In genomic region chr6:66153247-66153646, GRCh38 we compare ENCODE assay signal across 20 cellular contexts.
A peak's percentile ranks its signal among the peaks of the same experiment; 100 is the strongest.
DNase-seq lines count a peak whose midpoint lies in the region; ATAC-seq, FAIRE-seq and TF ChIP-seq lines count a peak whose summit lies in the region.
"Had no signal": no experiment of that assay in that cellular context is flagged by ENCODE, and none has a peak within 500 bp of the region (broad histone marks: within the 10 kb centered on the region; RNA-seq: fewer than 3 reads in every experiment).

No MANE protein-coding gene starts in this region.

- dilution Hi-C loops in IMR-90 (cut with HindIII; ENCODE audit: low sequenced_read_pairs, unreplicated experiment), result no loop called here

- 37% methylated on average over 2 of the region's 2 CpGs for WGBS in A549 (ENCODE audit: missing lambda C conversion rate)
- WGBS in IMR-90 (ENCODE audit: extremely low coverage in 2 of 2, insufficient read length in 1 of 2), 2 experiments, result no CpG with 5 or more reads among the region's 2 CpGs

- H3K18ac ChIP-seq in IMR-90 (ENCODE audit: low read depth, low read length), result no peak overlapping the region

- H2BK20ac ChIP-seq in IMR-90 (ENCODE audit: low read depth, low read length), result no peak overlapping the region

- ATAC-seq in A549, result no peak
- no peak for ATAC-seq in IMR-90 (ENCODE audit: low read depth)
- no peak for ATAC-seq in GM21360 (IDR thresholded peaks at IDR 0.05; ENCODE audit: unreplicated experiment)
- ATAC-seq: CD8-positive, alpha-beta T cell had no signal

- H3K56ac ChIP-seq in IMR-90 (ENCODE audit: extremely low read depth, insufficient read depth, low read length), result no peak overlapping the region

- in situ Hi-C loops in IMR-90 (cut with MboI; ENCODE audit: low sequenced_read_pairs), result no loop called here

- no peak for TF ChIP-seq POLR2A in A549 (IDR thresholded peaks at IDR 0.05; ENCODE audit: low read length)
- TF ChIP-seq POLR2A in IMR-90 (IDR thresholded peaks at IDR 0.05; ENCODE audit: low read depth, low read length), result no peak

- no peak overlapping the region for H4K8ac ChIP-seq in IMR-90 (ENCODE audit: low read depth in 2 of 2, low read length in 2 of 2)

- no peak overlapping the region for H3K9ac ChIP-seq in IMR-90 (ENCODE audit: low read depth, low read length)
- H3K9ac ChIP-seq: BLaER1 treated with 17β-estradiol and CSF1 and Interleukin-3, amounts not matched to agents 10 nM and 100 nM had no signal

- DNase-seq in A549 (ENCODE audit: low read depth in 1 of 2, low spot score in 1 of 2), result no peak
- no peak for DNase-seq in IMR-90
- DNase-seq in NCI-H345 treated with DMSO at 0.1 percent for 48 hours (lab: John Stamatoyannopoulos, UW; ENCODE audit: unreplicated experiment), result no peak
- DNase-seq in kidney tubule cell (ENCODE audit: low spot score), result no peak
- DNase-seq: 8988T; AML-193; Caco-2; Calu3; CD4-positive, alpha-beta T cell; CD8-positive, alpha-beta T cell; DMS79 treated with DMSO at 0.1 percent for 48 hours; GF-D8 had no signal

- H3K9me3 ChIP-seq in A549 (no peaks in the 10 kb centered on the region), IMR-90 (ENCODE audit: control insufficient read depth, insufficient read depth, low read length) (no peaks in the 10 kb centered on the region)
- H3K9me3 ChIP-seq: BLaER1 treated with 17β-estradiol and CSF1 and Interleukin-3, amounts not matched to agents 10 nM and 100 nM; Caco-2 had no signal

- H3K27me3 ChIP-seq in IMR-90 (ENCODE audit: control insufficient read depth, insufficient read depth, low read length), result no peaks in the 10 kb centered on the region
- H3K27me3 ChIP-seq: BLaER1 treated with 17β-estradiol and CSF1 and Interleukin-3, amounts not matched to agents 10 nM and 100 nM had no signal

- H3K4ac ChIP-seq in IMR-90 (ENCODE audit: low read depth, low read length), result no peak overlapping the region

- H3K4me3 ChIP-seq in A549 (no peak overlapping the region), IMR-90 (ENCODE audit: insufficient read depth, low read depth, low read length) (no peak overlapping the region)
- H3K4me3 ChIP-seq: BLaER1 treated with 17β-estradiol and CSF1 and Interleukin-3, amounts not matched to agents 10 nM and 100 nM had no signal

- H4K91ac ChIP-seq in IMR-90 (ENCODE audit: insufficient read depth, low read depth, low read length), result no peak overlapping the region

- H3K23ac ChIP-seq in IMR-90 (ENCODE audit: low read depth, low read length), result no peak overlapping the region

- no peaks in the 10 kb centered on the region for H4K20me1 ChIP-seq in IMR-90 (ENCODE audit: insufficient read depth, low read length)
- H4K20me1 ChIP-seq: BLaER1 treated with 17β-estradiol and CSF1 and Interleukin-3, amounts not matched to agents 10 nM and 100 nM had no signal

- no peak overlapping the region for H2BK15ac ChIP-seq in IMR-90 (ENCODE audit: low read depth, low read length)

- no peak overlapping the region for H3K14ac ChIP-seq in IMR-90 (replicated peaks; ENCODE audit: low read depth, low read length)

- no peaks in the 10 kb centered on the region for H3K36me3 ChIP-seq in IMR-90 (ENCODE audit: control insufficient read depth, insufficient read depth, low read length)
- H3K36me3 ChIP-seq: BLaER1 treated with 17β-estradiol and CSF1 and Interleukin-3, amounts not matched to agents 10 nM and 100 nM had no signal

- H3K9me1 ChIP-seq in IMR-90 (ENCODE audit: insufficient read depth, low read length), result no peaks in the 10 kb centered on the region

- no peak overlapping the region for H2AK5ac ChIP-seq in IMR-90 (ENCODE audit: low read depth, low read length)

- POLR2A ChIA-PET in A549 (lab: Yijun Ruan, JAX) (no interaction called here), IMR-90 (lab: Charles Lee; ENCODE audit: unreplicated experiment) (no interaction called here)

- H3K79me1 ChIP-seq in IMR-90 (ENCODE audit: low read depth in 1 of 2, low read length in 2 of 2), result no peaks in the 10 kb centered on the region

- H4K5ac ChIP-seq in IMR-90 (ENCODE audit: low read depth, low read length), result no peak overlapping the region

- TF ChIP-seq RAD21 in A549 (conservative IDR thresholded peaks at IDR 0.05 in 1 of 2, IDR thresholded peaks at IDR 0.05 in 1 of 2) (no peak), IMR-90 (IDR thresholded peaks at IDR 0.05; ENCODE audit: low read length) (no peak)

- CTCF ChIA-PET in A549 (lab: Yijun Ruan, JAX) (no interaction called here), IMR-90 (lab: Yijun Ruan, JAX) (no interaction called here)

- H3K27ac ChIP-seq in A549 (no peak overlapping the region), IMR-90 (ENCODE audit: insufficient read depth, low read length) (no peak overlapping the region)
- H3K27ac ChIP-seq: BLaER1 treated with 17β-estradiol and CSF1 and Interleukin-3, amounts not matched to agents 10 nM and 100 nM; C4-2B had no signal

- FAIRE-seq in A549 (lab: Jason Lieb, UNC) (no peak), endometrium (lab: Jason Lieb, UNC) (peak; percentile 18)
- FAIRE-seq: D721Med, G401.6, GM12891, GM19239 had no signal

- no peak overlapping the region for H2AK9ac ChIP-seq in IMR-90 (replicated peaks; ENCODE audit: low read depth, low read length, poor library complexity)

- H2BK5ac ChIP-seq in IMR-90 (ENCODE audit: low read depth, low read length, poor library complexity, severe bottlenecking), result no peak overlapping the region

- H3K4me1 ChIP-seq in A549 (no peaks in the 10 kb centered on the region), IMR-90 (ENCODE audit: control insufficient read depth, insufficient read depth, low read length) (no peaks in the 10 kb centered on the region)
- H3K4me1 ChIP-seq: BLaER1 treated with 17β-estradiol and CSF1 and Interleukin-3, amounts not matched to agents 10 nM and 100 nM; Caco-2 had no signal

- no peak overlapping the region for H2BK120ac ChIP-seq in IMR-90 (ENCODE audit: low read depth, low read length)

- intact Hi-C loops in IMR-90 (cut with micrococcal nuclease), result no loop called here

- BruUV-seq in IMR-90 (replicated peaks; lab: Mats Ljungman, UMichigan), result no TSS peak

- no peak for TF ChIP-seq EP300 in A549 (IDR thresholded peaks at IDR 0.05)

- no peak for TF ChIP-seq CTCF in A549 (IDR thresholded peaks at IDR 0.05)
- no peak for TF ChIP-seq CTCF in IMR-90 (conservative IDR thresholded peaks at IDR 0.05; ENCODE audit: low read depth, low read length)

- H2AFZ ChIP-seq in IMR-90 (replicated peaks; ENCODE audit: low read length, poor library complexity), result no peak overlapping the region

- H3K4me2 ChIP-seq in A549 (no peak overlapping the region), IMR-90 (ENCODE audit: low read depth, low read length) (no peak overlapping the region)
- H3K4me2 ChIP-seq: BLaER1 treated with 17β-estradiol and CSF1 and Interleukin-3, amounts not matched to agents 10 nM and 100 nM had no signal

TF ChIP-seq in A549, 52 proteins besides CTCF, POLR2A, EP300 and RAD21:
- TF ChIP-seq MAFK (IDR thresholded peaks at IDR 0.05; ENCODE audit: partially characterized antibody) (peak; percentile 26), TP53 (CRISPR knock-in tag; IDR thresholded peaks at IDR 0.05) (no peak)

TF ChIP-seq in IMR-90, 13 proteins besides CTCF, POLR2A, EP300 and RAD21:
- TF ChIP-seq CHD1 (IDR thresholded peaks at IDR 0.05; ENCODE audit: low read depth, low read length) (no peak), MXI1 (IDR thresholded peaks at IDR 0.05; ENCODE audit: borderline replicate concordance, low read depth, low read length) (no peak), CEBPB (IDR thresholded peaks at IDR 0.05; ENCODE audit: low read depth, low read length) (no peak), MAFK (IDR thresholded peaks at IDR 0.05; ENCODE audit: low read depth, low read length) (peak; percentile 46; the same call in 1 of the 2 replicates)
